Comparison of ENCODE assay signal across 1 cellular context in the genomic region with DNA sequence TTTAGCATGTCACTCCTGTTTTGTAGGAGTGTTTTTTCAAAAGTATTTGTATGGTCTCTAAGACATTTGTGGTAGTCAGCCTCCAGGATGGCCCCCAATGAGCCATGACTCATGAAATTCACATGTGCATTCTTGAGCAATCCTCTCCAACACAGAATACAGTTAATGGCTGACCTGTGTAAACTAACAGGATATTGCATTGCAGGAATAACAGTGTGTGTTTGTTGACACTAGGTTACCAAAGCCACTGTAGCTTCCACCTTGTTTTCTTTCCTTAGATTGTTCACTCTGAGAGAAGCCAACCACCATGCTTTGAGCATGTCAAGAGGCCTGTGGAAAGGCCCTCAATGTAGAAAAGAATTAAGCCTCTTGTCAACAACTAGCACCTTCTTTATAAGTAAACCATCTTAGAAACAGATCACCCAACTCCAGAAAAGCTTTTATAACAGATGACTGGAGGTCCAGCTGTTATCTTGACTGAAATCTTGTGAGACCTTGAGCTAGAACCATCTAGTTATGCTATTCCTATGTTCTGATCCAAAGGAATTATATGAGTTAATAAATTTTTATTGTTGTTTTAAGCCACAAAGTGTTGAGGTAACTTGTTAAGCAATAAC.
TF ChIP-seq lines count a peak whose summit lies in the region.

No MANE protein-coding gene starts in this region.

TF ChIP-seq in HepG2, 621 proteins besides CTCF, POLR2A, EP300 and RAD21 (continued from another document and continues in another):
- TF ChIP-seq, protein P1, sequence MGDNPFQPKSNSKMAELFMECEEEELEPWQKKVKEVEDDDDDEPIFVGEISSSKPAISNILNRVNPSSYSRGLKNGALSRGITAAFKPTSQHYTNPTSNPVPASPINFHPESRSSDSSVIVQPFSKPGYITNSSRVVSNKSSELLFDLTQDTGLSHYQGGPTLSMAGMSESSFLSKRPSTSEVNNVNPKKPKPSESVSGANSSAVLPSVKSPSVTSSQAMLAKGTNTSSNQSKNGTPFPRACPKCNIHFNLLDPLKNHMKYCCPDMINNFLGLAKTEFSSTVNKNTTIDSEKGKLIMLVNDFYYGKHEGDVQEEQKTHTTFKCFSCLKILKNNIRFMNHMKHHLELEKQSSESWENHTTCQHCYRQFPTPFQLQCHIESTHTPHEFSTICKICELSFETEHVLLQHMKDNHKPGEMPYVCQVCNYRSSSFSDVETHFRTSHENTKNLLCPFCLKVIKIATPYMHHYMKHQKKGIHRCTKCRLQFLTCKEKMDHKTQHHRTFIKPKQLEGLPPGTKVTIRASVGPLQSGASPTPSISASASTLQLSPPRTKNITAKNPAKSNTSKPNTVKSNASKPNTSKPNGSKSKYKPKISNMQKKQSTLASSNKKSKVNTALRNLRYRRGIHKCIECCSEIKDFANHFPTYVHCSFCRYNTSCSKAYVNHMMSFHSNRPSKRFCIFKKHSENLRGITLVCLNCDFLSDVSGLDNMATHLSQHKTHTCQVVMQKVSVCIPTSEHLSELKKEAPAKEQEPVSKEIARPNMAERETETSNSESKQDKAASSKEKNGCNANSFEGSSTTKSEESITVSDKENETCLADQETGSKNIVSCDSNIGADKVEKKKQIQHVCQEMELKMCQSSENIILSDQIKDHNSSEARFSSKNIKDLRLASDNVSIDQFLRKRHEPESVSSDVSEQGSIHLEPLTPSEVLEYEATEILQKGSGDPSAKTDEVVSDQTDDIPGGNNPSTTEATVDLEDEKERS (CRISPR knock-in tag; IDR thresholded peaks at IDR 0.05): peak; percentile 85
- peak; percentile 85 for TF ChIP-seq CREM (IDR thresholded peaks at IDR 0.05)
- no peak for TF ChIP-seq CREM (CRISPR knock-in tag; IDR thresholded peaks at IDR 0.05)
- TF ChIP-seq, protein P2, sequence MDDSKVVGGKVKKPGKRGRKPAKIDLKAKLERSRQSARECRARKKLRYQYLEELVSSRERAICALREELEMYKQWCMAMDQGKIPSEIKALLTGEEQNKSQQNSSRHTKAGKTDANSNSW (CRISPR knock-in tag; IDR thresholded peaks at IDR 0.05; ENCODE audit: borderline replicate concordance): no peak
- TF ChIP-seq, protein P3, sequence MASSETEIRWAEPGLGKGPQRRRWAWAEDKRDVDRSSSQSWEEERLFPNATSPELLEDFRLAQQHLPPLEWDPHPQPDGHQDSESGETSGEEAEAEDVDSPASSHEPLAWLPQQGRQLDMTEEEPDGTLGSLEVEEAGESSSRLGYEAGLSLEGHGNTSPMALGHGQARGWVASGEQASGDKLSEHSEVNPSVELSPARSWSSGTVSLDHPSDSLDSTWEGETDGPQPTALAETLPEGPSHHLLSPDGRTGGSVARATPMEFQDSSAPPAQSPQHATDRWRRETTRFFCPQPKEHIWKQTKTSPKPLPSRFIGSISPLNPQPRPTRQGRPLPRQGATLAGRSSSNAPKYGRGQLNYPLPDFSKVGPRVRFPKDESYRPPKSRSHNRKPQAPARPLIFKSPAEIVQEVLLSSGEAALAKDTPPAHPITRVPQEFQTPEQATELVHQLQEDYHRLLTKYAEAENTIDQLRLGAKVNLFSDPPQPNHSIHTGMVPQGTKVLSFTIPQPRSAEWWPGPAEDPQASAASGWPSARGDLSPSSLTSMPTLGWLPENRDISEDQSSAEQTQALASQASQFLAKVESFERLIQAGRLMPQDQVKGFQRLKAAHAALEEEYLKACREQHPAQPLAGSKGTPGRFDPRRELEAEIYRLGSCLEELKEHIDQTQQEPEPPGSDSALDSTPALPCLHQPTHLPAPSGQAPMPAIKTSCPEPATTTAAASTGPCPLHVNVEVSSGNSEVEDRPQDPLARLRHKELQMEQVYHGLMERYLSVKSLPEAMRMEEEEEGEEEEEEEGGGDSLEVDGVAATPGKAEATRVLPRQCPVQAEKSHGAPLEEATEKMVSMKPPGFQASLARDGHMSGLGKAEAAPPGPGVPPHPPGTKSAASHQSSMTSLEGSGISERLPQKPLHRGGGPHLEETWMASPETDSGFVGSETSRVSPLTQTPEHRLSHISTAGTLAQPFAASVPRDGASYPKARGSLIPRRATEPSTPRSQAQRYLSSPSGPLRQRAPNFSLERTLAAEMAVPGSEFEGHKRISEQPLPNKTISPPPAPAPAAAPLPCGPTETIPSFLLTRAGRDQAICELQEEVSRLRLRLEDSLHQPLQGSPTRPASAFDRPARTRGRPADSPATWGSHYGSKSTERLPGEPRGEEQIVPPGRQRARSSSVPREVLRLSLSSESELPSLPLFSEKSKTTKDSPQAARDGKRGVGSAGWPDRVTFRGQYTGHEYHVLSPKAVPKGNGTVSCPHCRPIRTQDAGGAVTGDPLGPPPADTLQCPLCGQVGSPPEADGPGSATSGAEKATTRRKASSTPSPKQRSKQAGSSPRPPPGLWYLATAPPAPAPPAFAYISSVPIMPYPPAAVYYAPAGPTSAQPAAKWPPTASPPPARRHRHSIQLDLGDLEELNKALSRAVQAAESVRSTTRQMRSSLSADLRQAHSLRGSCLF (CRISPR knock-in tag; IDR thresholded peaks at IDR 0.05; ENCODE audit: borderline replicate concordance): no peak; the same call in 1 of the 2 replicates
- peak; percentile 80; the same call in 1 of the 2 replicates for TF ChIP-seq JUNB (CRISPR knock-in tag; IDR thresholded peaks at IDR 0.05; ENCODE audit: borderline replicate concordance)
- TF ChIP-seq DNMT1 (CRISPR knock-in tag; IDR thresholded peaks at IDR 0.05): no peak
- no peak for TF ChIP-seq ZC3H13 (CRISPR knock-in tag; IDR thresholded peaks at IDR 0.05)
- TF ChIP-seq PREB (CRISPR knock-in tag; IDR thresholded peaks at IDR 0.05): no peak
- no peak for TF ChIP-seq ZNF318 (CRISPR knock-in tag; IDR thresholded peaks at IDR 0.05)
- TF ChIP-seq RORA (CRISPR knock-in tag; IDR thresholded peaks at IDR 0.05): no peak
- peak; percentile 73 for TF ChIP-seq RFX1 (IDR thresholded peaks at IDR 0.05)
- TF ChIP-seq ZNF772 (CRISPR knock-in tag; IDR thresholded peaks at IDR 0.05): peak; percentile 23; the same call in 1 of the 2 replicates
- TF ChIP-seq ZNF605 (CRISPR knock-in tag; IDR thresholded peaks at IDR 0.05): no peak
- no peak for TF ChIP-seq ZNF451 (CRISPR knock-in tag; IDR thresholded peaks at IDR 0.05)
- no peak for TF ChIP-seq ZFP82 (CRISPR knock-in tag; IDR thresholded peaks at IDR 0.05; ENCODE audit: borderline replicate concordance)
- no peak for TF ChIP-seq ZBTB8A (CRISPR knock-in tag; IDR thresholded peaks at IDR 0.05; ENCODE audit: borderline replicate concordance, low read depth)
- 0 out of 2 replicates have a peak, but pooled peaks have one; percentile 90 for TF ChIP-seq ZFP37 (CRISPR knock-in tag; IDR thresholded peaks at IDR 0.05; ENCODE audit: borderline replicate concordance)
- TF ChIP-seq, protein P4, sequence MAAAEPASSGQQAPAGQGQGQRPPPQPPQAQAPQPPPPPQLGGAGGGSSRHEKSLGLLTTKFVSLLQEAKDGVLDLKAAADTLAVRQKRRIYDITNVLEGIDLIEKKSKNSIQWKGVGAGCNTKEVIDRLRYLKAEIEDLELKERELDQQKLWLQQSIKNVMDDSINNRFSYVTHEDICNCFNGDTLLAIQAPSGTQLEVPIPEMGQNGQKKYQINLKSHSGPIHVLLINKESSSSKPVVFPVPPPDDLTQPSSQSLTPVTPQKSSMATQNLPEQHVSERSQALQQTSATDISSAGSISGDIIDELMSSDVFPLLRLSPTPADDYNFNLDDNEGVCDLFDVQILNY (CRISPR knock-in tag; conservative IDR thresholded peaks at IDR 0.05): no peak
- no peak for TF ChIP-seq ZNF768 (CRISPR knock-in tag; IDR thresholded peaks at IDR 0.05)
- peak; percentile 79 for TF ChIP-seq ZNF205 (CRISPR knock-in tag; IDR thresholded peaks at IDR 0.05)
- TF ChIP-seq, protein P5, sequence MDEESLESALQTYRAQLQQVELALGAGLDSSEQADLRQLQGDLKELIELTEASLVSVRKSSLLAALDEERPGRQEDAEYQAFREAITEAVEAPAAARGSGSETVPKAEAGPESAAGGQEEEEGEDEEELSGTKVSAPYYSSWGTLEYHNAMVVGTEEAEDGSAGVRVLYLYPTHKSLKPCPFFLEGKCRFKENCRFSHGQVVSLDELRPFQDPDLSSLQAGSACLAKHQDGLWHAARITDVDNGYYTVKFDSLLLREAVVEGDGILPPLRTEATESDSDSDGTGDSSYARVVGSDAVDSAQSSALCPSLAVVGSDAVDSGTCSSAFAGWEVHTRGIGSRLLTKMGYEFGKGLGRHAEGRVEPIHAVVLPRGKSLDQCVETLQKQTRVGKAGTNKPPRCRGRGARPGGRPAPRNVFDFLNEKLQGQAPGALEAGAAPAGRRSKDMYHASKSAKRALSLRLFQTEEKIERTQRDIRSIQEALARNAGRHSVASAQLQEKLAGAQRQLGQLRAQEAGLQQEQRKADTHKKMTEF (CRISPR knock-in tag; IDR thresholded peaks at IDR 0.05): peak; percentile 98
- no peak for TF ChIP-seq ZNF552 (CRISPR knock-in tag; IDR thresholded peaks at IDR 0.05; ENCODE audit: borderline replicate concordance)
- TF ChIP-seq, protein P6, sequence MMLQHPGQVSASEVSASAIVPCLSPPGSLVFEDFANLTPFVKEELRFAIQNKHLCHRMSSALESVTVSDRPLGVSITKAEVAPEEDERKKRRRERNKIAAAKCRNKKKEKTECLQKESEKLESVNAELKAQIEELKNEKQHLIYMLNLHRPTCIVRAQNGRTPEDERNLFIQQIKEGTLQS (CRISPR knock-in tag; IDR thresholded peaks at IDR 0.05): peak; percentile 86
- TF ChIP-seq, protein P7, sequence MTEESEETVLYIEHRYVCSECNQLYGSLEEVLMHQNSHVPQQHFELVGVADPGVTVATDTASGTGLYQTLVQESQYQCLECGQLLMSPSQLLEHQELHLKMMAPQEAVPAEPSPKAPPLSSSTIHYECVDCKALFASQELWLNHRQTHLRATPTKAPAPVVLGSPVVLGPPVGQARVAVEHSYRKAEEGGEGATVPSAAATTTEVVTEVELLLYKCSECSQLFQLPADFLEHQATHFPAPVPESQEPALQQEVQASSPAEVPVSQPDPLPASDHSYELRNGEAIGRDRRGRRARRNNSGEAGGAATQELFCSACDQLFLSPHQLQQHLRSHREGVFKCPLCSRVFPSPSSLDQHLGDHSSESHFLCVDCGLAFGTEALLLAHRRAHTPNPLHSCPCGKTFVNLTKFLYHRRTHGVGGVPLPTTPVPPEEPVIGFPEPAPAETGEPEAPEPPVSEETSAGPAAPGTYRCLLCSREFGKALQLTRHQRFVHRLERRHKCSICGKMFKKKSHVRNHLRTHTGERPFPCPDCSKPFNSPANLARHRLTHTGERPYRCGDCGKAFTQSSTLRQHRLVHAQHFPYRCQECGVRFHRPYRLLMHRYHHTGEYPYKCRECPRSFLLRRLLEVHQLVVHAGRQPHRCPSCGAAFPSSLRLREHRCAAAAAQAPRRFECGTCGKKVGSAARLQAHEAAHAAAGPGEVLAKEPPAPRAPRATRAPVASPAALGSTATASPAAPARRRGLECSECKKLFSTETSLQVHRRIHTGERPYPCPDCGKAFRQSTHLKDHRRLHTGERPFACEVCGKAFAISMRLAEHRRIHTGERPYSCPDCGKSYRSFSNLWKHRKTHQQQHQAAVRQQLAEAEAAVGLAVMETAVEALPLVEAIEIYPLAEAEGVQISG (CRISPR knock-in tag; IDR thresholded peaks at IDR 0.05): peak; percentile 65
- TF ChIP-seq SP4 (CRISPR knock-in tag; IDR thresholded peaks at IDR 0.05): 0 out of 2 replicates have a peak, but pooled peaks have one; percentile 31
- TF ChIP-seq FOXJ3 (CRISPR knock-in tag; IDR thresholded peaks at IDR 0.05; ENCODE audit: borderline replicate concordance): peak; percentile 98
- TF ChIP-seq NPAS2 (CRISPR knock-in tag; IDR thresholded peaks at IDR 0.05; ENCODE audit: borderline replicate concordance): no peak
